In genomic region chr9:78826521-78826920, GRCh38 we compare ENCODE assay signal across 28 cellular contexts.
"Had no signal": no experiment of that assay in that cellular context is flagged by ENCODE, and none has a peak within 500 bp of the region (broad histone marks: within the 10 kb centered on the region; RNA-seq: fewer than 3 reads in every experiment).

No MANE protein-coding gene starts in this region.

- ATAC-seq: activated CD8-positive, alpha-beta T cell treated with anti-CD3 and anti-CD28 coated beads for 36 hours; activated naive CD4-positive, alpha-beta T cell treated with anti-CD3 and anti-CD28 coated beads, Interleukin-2, amount 50 U/mL, for 72 hours; activated T-cell treated with anti-CD3 and anti-CD28 coated beads, Interleukin-2, amount 50 U/mL, for 4 hours; activated T-helper 17 cell treated with anti-CD3 and anti-CD28 coated beads, Interleukin-2, amount 50 U/mL, for 72 hours; gastroesophageal sphincter; heart left ventricle; left colon; sciatic nerve had no signal

- H3K4me1 Mint-ChIP-seq: activated B cell treated with CpG ODN at 0.5 μM for 24 hours; activated T-helper 17 cell treated with anti-CD3 and anti-CD28 coated beads, Interleukin-2, amount 50 U/mL, for 72 hours; immature natural killer cell; nephron had no signal

- H3K27ac Mint-ChIP-seq: activated B cell treated with CpG ODN at 0.5 μM for 24 hours; activated CD8-positive, alpha-beta T cell treated with anti-CD3 and anti-CD28 coated beads for 36 hours; activated naive CD4-positive, alpha-beta T cell treated with anti-CD3 and anti-CD28 coated beads, Interleukin-2, amount 50 U/mL, for 72 hours; activated T-helper 17 cell treated with anti-CD3 and anti-CD28 coated beads, Interleukin-2, amount 50 U/mL, for 72 hours; immature natural killer cell; nephron; stimulated activated naive CD8-positive, alpha-beta T cell treated with anti-CD3 and anti-CD28 coated beads, Interleukin-15, Interleukin-2, amounts not matched to agents 100 ng/mL and 50 ng/mL, for 24 hours; T-helper 2 cell treated with Interferon-gamma antibody and Interleukin-4, amounts not matched to agents 5 μg/mL and 100 μg/mL, for 36 hours had no signal

- H3K36me3 Mint-ChIP-seq: activated naive CD4-positive, alpha-beta T cell treated with anti-CD3 and anti-CD28 coated beads, Interleukin-2, amount 50 U/mL, for 72 hours; immature natural killer cell had no signal

- FAIRE-seq: endometrium, kidney had no signal

- H3K4me3 Mint-ChIP-seq: activated B cell treated with CpG ODN at 0.5 μM for 24 hours; activated CD8-positive, alpha-beta T cell treated with anti-CD3 and anti-CD28 coated beads for 36 hours; activated T-cell treated with anti-CD3 and anti-CD28 coated beads, Interleukin-2, amount 50 U/mL, for 4 hours; activated T-helper 17 cell treated with anti-CD3 and anti-CD28 coated beads, Interleukin-2, amount 50 U/mL, for 72 hours; immature natural killer cell; nephron; stimulated activated naive CD8-positive, alpha-beta T cell treated with anti-CD3 and anti-CD28 coated beads, Interleukin-15, Interleukin-2, amounts not matched to agents 100 ng/mL and 50 ng/mL, for 24 hours; T-helper 2 cell treated with Interferon-gamma antibody and Interleukin-4, amounts not matched to agents 5 μg/mL and 100 μg/mL, for 36 hours had no signal

- H3K9me3 Mint-ChIP-seq: activated B cell treated with CpG ODN at 0.5 μM for 24 hours; activated CD8-positive, alpha-beta T cell treated with anti-CD3 and anti-CD28 coated beads for 36 hours; activated naive CD4-positive, alpha-beta T cell treated with anti-CD3 and anti-CD28 coated beads, Interleukin-2, amount 50 U/mL, for 72 hours; activated T-cell treated with anti-CD3 and anti-CD28 coated beads, Interleukin-2, amount 50 U/mL, for 4 hours; activated T-helper 17 cell treated with anti-CD3 and anti-CD28 coated beads, Interleukin-2, amount 50 U/mL, for 72 hours; immature natural killer cell; nephron; stimulated activated naive CD8-positive, alpha-beta T cell treated with anti-CD3 and anti-CD28 coated beads, Interleukin-15, Interleukin-2, amounts not matched to agents 100 ng/mL and 50 ng/mL, for 24 hours; T-helper 2 cell treated with Interferon-gamma antibody and Interleukin-4, amounts not matched to agents 5 μg/mL and 100 μg/mL, for 36 hours had no signal

- DNase-seq: activated B cell treated with CpG ODN at 0.5 μM for 24 hours; activated CD4-positive, alpha-beta T cell treated with anti-CD3 and anti-CD28 coated beads, Interleukin-2, amount 50 U/mL, for 1 hour; activated CD8-positive, alpha-beta T cell treated with anti-CD3 and anti-CD28 coated beads for 36 hours; activated T-cell treated with anti-CD3 and anti-CD28 coated beads, Interleukin-2, amount 50 U/mL, for 4 hours; central memory CD4-positive, alpha-beta T cell; colonic mucosa; effector CD8-positive, alpha-beta T cell; esophagus squamous epithelium; heart left ventricle; hypothalamus; immature natural killer cell; kidney; left colon; mammary epithelial cell; ovary; retina; stimulated activated CD4-positive, alpha-beta T cell treated with anti-CD3 and anti-CD28 coated beads, Interleukin-12 subunit alpha, Interleukin-12 subunit beta, amount 100 ng/mL, for 4 hours; stimulated activated CD4-positive, alpha-beta T cell treated with anti-CD3 and anti-CD28 coated beads, Interleukin-4, amount 100 ng/mL, for 1 hour; trophoblast cell; uterus had no signal

- H3K27me3 Mint-ChIP-seq: activated B cell treated with CpG ODN at 0.5 μM for 24 hours; activated T-helper 17 cell treated with anti-CD3 and anti-CD28 coated beads, Interleukin-2, amount 50 U/mL, for 72 hours; stimulated activated naive CD8-positive, alpha-beta T cell treated with anti-CD3 and anti-CD28 coated beads, Interleukin-15, Interleukin-2, amounts not matched to agents 100 ng/mL and 50 ng/mL, for 24 hours had no signal
